In the genomic region with DNA sequence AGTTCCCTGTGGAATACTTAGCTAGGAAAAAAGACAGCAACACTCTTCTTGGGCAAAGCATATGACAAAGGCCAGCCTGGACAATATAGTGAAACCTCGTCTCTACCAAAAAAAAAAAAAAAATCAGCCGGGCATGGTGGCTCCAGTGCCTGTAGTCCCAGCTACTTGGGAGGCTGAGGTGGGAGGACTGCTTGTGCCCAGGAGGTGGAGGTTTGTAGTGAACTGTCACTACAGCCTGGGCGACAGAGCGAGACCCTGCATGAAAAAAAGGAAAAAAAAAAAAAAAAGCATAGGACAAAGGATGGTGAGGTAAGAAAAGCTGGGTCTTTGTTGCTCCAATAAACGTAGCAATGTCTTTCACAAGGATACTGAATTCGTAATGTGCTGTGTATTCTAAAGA, we compare ENCODE assay signal across 1 cellular context.
TF ChIP-seq lines count a peak whose summit lies in the region.

No MANE protein-coding gene starts in this region.

TF ChIP-seq in HCT116, 20 proteins besides CTCF, POLR2A, EP300 and RAD21 (continued from another document):
- no peak for TF ChIP-seq EZH2phosphoT487 (IDR thresholded peaks at IDR 0.05; ENCODE audit: borderline replicate concordance)
- TF ChIP-seq ATF3 (IDR thresholded peaks at IDR 0.05) = no peak
